ENCODE assay signal across 26 cellular contexts in genomic region chr4:81198609-81199008, GRCh38. TPM values are rescaled to one million over a fixed set of nuclear protein-coding genes. Genes with fewer than 3 reads are reported as not detected.
"Had no signal": no experiment of that assay in that cellular context is flagged by ENCODE, and none has a peak within 500 bp of the region (broad histone marks: within the 10 kb centered on the region; RNA-seq: fewer than 3 reads in every experiment).

No MANE protein-coding gene starts in this region.

- H3K4me3 Mint-ChIP-seq: dendritic cell treated with granulocyte-macrophage colony-stimulating factor and Interleukin-4, amounts not matched to agents 40 ng/mL and 50 ng/mL, for 4 days; effector memory CD8-positive, alpha-beta T cell; endodermal cell; mesothelial cell of epicardium; naive thymus-derived CD4-positive, alpha-beta T cell had no signal

- ATAC-seq: effector memory CD8-positive, alpha-beta T cell; esophagus mucosa; foreskin keratinocyte; heart right ventricle; left cardiac atrium; left lung; left ventricle myocardium superior; mucosa of descending colon; naive thymus-derived CD4-positive, alpha-beta T cell had no signal

- H3K9me3 Mint-ChIP-seq: dendritic cell treated with granulocyte-macrophage colony-stimulating factor and Interleukin-4, amounts not matched to agents 40 ng/mL and 50 ng/mL, for 4 days; endodermal cell; mesothelial cell of epicardium; naive thymus-derived CD4-positive, alpha-beta T cell had no signal

- H3K4me1 Mint-ChIP-seq: endodermal cell; mesothelial cell of epicardium; naive thymus-derived CD4-positive, alpha-beta T cell had no signal

- H3K27me3 ChIP-seq: colonic mucosa, heart right ventricle, left lung had no signal

- DNase-seq: colonic mucosa; cortex of kidney; effector CD8-positive, alpha-beta T cell; effector memory CD8-positive, alpha-beta T cell; endodermal cell; erythroblast; foreskin keratinocyte; glutamatergic neuron; heart right ventricle; hippocampal formation; left lung; left ventricle myocardium superior; mesenchymal stem cell; naive thymus-derived CD4-positive, alpha-beta T cell had no signal

- H3K36me3 Mint-ChIP-seq: mesothelial cell of epicardium; naive thymus-derived CD4-positive, alpha-beta T cell had no signal

- H3K27ac ChIP-seq: colonic mucosa, epithelial cell of prostate, foreskin keratinocyte, heart right ventricle, left lung, lower lobe of right lung had no signal

- H3K27ac Mint-ChIP-seq: dendritic cell treated with granulocyte-macrophage colony-stimulating factor and Interleukin-4, amounts not matched to agents 40 ng/mL and 50 ng/mL, for 4 days; effector memory CD8-positive, alpha-beta T cell; endodermal cell; mesothelial cell of epicardium; naive thymus-derived CD4-positive, alpha-beta T cell had no signal

- H3K4me3 ChIP-seq: colonic mucosa, heart right ventricle, left lung, lower lobe of right lung, mucosa of descending colon had no signal

- FAIRE-seq: endometrium, frontal cortex, islet of Langerhans, keratinocyte had no signal

- H3K9me3 ChIP-seq: colonic mucosa, left lung, lower lobe of right lung, mucosa of descending colon had no signal

- H3K36me3 ChIP-seq: colonic mucosa, heart right ventricle, left lung, lower lobe of right lung had no signal

- H3K4me1 ChIP-seq: colonic mucosa, heart right ventricle, left lung, lower lobe of right lung had no signal

RNA-seq across cellular contexts. Expression of gene PRKG2, which starts 16.4 kb away (rescaled TPM):
- total RNA-seq: lung microvascular endothelial cell had no signal
- polyA plus RNA-seq: heart right ventricle had no signal
